ENCODE assay signal across 17 cellular contexts in genomic region chr14:100675664-100676063, GRCh38. TPM values are rescaled to one million over a fixed set of nuclear protein-coding genes. Genes with fewer than 3 reads are reported as not detected.
DNase-seq lines count a peak whose midpoint lies in the region; ATAC-seq and TF ChIP-seq lines count a peak whose summit lies in the region.
"Had no signal": no experiment of that assay in that cellular context is flagged by ENCODE, and none has a peak within 500 bp of the region (broad histone marks: within the 10 kb centered on the region; RNA-seq: fewer than 3 reads in every experiment).

No MANE protein-coding gene starts in this region.

- in situ Hi-C loops in brain microvascular endothelial cell (cut with HindIII; ENCODE audit: low pct_ligation_motif_present, low sequenced_read_pairs): no loop called here

- no peaks in the 10 kb centered on the region for H4K20me1 ChIP-seq in SK-N-SH (ENCODE audit: insufficient read depth)

- ATAC-seq in SK-N-SH treated with all-trans-retinoic acid at 6 μM for 48 hours: no peak
- ATAC-seq in gastroesophageal sphincter: no peak
- ATAC-seq: Panc1 had no signal

- no peak for TF ChIP-seq POLR2A in gastroesophageal sphincter (IDR thresholded peaks at IDR 0.05)

- H3K36me3 Mint-ChIP-seq in nephron (ENCODE audit: low read depth): no peaks in the 10 kb centered on the region
- no peaks in the 10 kb centered on the region for H3K36me3 Mint-ChIP-seq in CD4-positive, alpha-beta memory T cell

- H3K27ac Mint-ChIP-seq in nephron: peak overlapping the region; percentile 99
- no peak overlapping the region for H3K27ac Mint-ChIP-seq in CD4-positive, alpha-beta memory T cell

- H3K4me3 Mint-ChIP-seq in nephron: no peak overlapping the region
- no peak overlapping the region for H3K4me3 Mint-ChIP-seq in CD4-positive, alpha-beta memory T cell

- DNase-seq in SK-N-SH (no peak), brain microvascular endothelial cell (peak; percentile 28), DMS79 (lab: John Stamatoyannopoulos, UW) (no peak), midbrain (lab: John Stamatoyannopoulos, UW) (no peak)
- DNase-seq in CD4-positive, alpha-beta memory T cell: no peak
- DNase-seq: NCI-H1092, NCI-H446 treated with DMSO at 0.1 percent for 48 hours, NCI-H774, SHP77 treated with DMSO at 0.1 percent for 48 hours had no signal

- no peaks in the 10 kb centered on the region for H3K79me2 ChIP-seq in SK-N-SH (ENCODE audit: insufficient read depth)

- no peak for TF ChIP-seq CTCF in SK-N-SH (IDR thresholded peaks at IDR 0.05)
- no peak for TF ChIP-seq CTCF in brain microvascular endothelial cell (IDR thresholded peaks at IDR 0.05; ENCODE audit: low read depth, low read length, missing control alignments)
- no peak for TF ChIP-seq CTCF in nephron (IDR thresholded peaks at IDR 0.05; ENCODE audit: unreplicated experiment in 3 of 3)
- no peak for TF ChIP-seq CTCF in gastroesophageal sphincter (IDR thresholded peaks at IDR 0.05)

- no peak overlapping the region for H2AFZ ChIP-seq in SK-N-SH (ENCODE audit: low read depth)

- H3K9me3 Mint-ChIP-seq in nephron: no peaks in the 10 kb centered on the region
- no peaks in the 10 kb centered on the region for H3K9me3 Mint-ChIP-seq in CD4-positive, alpha-beta memory T cell

- CTCF ChIA-PET in SK-N-SH (lab: Yijun Ruan, JAX): interaction anchor here (0.6 to 6.3 kb wide), 14 partner anchors 11 to 1641 kb away, joined by 3 to 33 read pairs (median 5); no protein-coding TSS in a partner anchor
- CTCF ChIA-PET in CD4-positive, alpha-beta memory T cell (lab: Charles Lee; ENCODE audit: partially characterized antibody): no interaction called here

- H3K4me1 ChIP-seq in SK-N-SH (ENCODE audit: control insufficient read depth in 1 of 2, insufficient read depth in 2 of 2, low read depth in 1 of 2, low read length in 1 of 2) (peaks cover 0 to 91% of the 10 kb centered on the region in 2 experiments; a peak in 2 of 4 replicates), gastroesophageal sphincter (peaks cover 0 to 47% (median 34%) of the 10 kb centered on the region in 3 donors)
- H3K4me1 ChIP-seq in CD4-positive, alpha-beta memory T cell (ENCODE audit: insufficient read depth, low read length): no peaks in the 10 kb centered on the region

- 64% methylated on average over 6 of the region's 6 CpGs for WGBS in SK-N-SH (ENCODE audit: low lambda C conversion rate)
- 43 to 85% methylated on average over 2 to 6 of the region's 6 CpGs for WGBS in gastroesophageal sphincter (ENCODE audit: low coverage in 1 of 2), 2 donors

- H3F3A ChIP-seq in SK-N-SH (replicated peaks; ENCODE audit: insufficient read depth): no peaks in the 10 kb centered on the region

- no peaks in the 10 kb centered on the region for H3K9me3 ChIP-seq in SK-N-SH
- no peaks in the 10 kb centered on the region for H3K9me3 ChIP-seq in CD4-positive, alpha-beta memory T cell (ENCODE audit: control insufficient read depth in 1 of 2, low read length in 2 of 2)
- H3K9me3 ChIP-seq in gastroesophageal sphincter: no peaks in the 10 kb centered on the region
- H3K9me3 ChIP-seq: BLaER1 treated with 17β-estradiol and CSF1 and Interleukin-3, amounts not matched to agents 10 nM and 100 nM; HAP-1 had no signal

- H3K4me3 ChIP-seq in SK-N-SH (ENCODE audit: low read depth in 2 of 2, low read length in 1 of 2) (no peak overlapping the region), brain microvascular endothelial cell (ENCODE audit: low read depth, low read length) (no peak overlapping the region), gastroesophageal sphincter (no peak overlapping the region)
- no peak overlapping the region for H3K4me3 ChIP-seq in CD4-positive, alpha-beta memory T cell (ENCODE audit: low read length in 2 of 2)
- H3K4me3 ChIP-seq: BLaER1 treated with 17β-estradiol and CSF1 and Interleukin-3, amounts not matched to agents 10 nM and 100 nM; HAP-1 had no signal

- TF ChIP-seq RAD21 in SK-N-SH (IDR thresholded peaks at IDR 0.05; ENCODE audit: low read length): no peak

- peaks cover 90% of the 10 kb centered on the region for H3K4me1 Mint-ChIP-seq in nephron
- H3K4me1 Mint-ChIP-seq in CD4-positive, alpha-beta memory T cell: peaks cover 0 to 8% (median 2%) of the 10 kb centered on the region in 4 donors

- H3K9ac ChIP-seq in SK-N-SH: no peak overlapping the region
- H3K9ac ChIP-seq: BLaER1 treated with 17β-estradiol and CSF1 and Interleukin-3, amounts not matched to agents 10 nM and 100 nM had no signal

- intact Hi-C loops in CD4-positive, alpha-beta memory T cell (cut with micrococcal nuclease): no loop called here

- TF ChIP-seq EP300 in SK-N-SH (IDR thresholded peaks at IDR 0.05; ENCODE audit: borderline replicate concordance in 1 of 2, low read depth in 1 of 2, low read length in 1 of 2) (no peak), gastroesophageal sphincter (IDR thresholded peaks at IDR 0.05) (no peak)

- peaks cover 29% of the 10 kb centered on the region for H3K27me3 Mint-ChIP-seq in nephron (ENCODE audit: low read depth)
- peaks cover 22 to 32% of the 10 kb centered on the region in 2 donors for H3K27me3 Mint-ChIP-seq in CD4-positive, alpha-beta memory T cell

- H3K27me3 ChIP-seq in SK-N-SH (ENCODE audit: insufficient read depth): no peaks in the 10 kb centered on the region
- peaks cover 6% of the 10 kb centered on the region for H3K27me3 ChIP-seq in brain microvascular endothelial cell (replicated peaks)
- no peaks in the 10 kb centered on the region for H3K27me3 ChIP-seq in CD4-positive, alpha-beta memory T cell (ENCODE audit: insufficient read depth, low read length)
- H3K27me3 ChIP-seq in gastroesophageal sphincter: peaks cover 39% of the 10 kb centered on the region

- POLR2A ChIA-PET in SK-N-SH (lab: Yijun Ruan, JAX): interaction anchor here (0.6 to 5.1 kb wide), 15 partner anchors 17 to 501 kb away, joined by 3 to 103 read pairs (median 8); partner anchors contain the start of genes DLK1 and RTL1
- POLR2A ChIA-PET in CD4-positive, alpha-beta memory T cell (lab: Charles Lee; ENCODE audit: partially characterized antibody): no interaction called here

- no peaks in the 10 kb centered on the region for H3K36me3 ChIP-seq in SK-N-SH (replicated peaks in 1 of 2; ENCODE audit: control insufficient read depth in 1 of 2, insufficient read depth in 2 of 2, low read length in 1 of 2)
- H3K36me3 ChIP-seq in brain microvascular endothelial cell (replicated peaks): no peaks in the 10 kb centered on the region
- H3K36me3 ChIP-seq in CD4-positive, alpha-beta memory T cell (ENCODE audit: insufficient read depth, low read length): no peaks in the 10 kb centered on the region
- H3K36me3 ChIP-seq in gastroesophageal sphincter: no peaks in the 10 kb centered on the region
- H3K36me3 ChIP-seq: BLaER1 treated with 17β-estradiol and CSF1 and Interleukin-3, amounts not matched to agents 10 nM and 100 nM; HAP-1 had no signal

- peak overlapping the region; percentile 23 to 99; a peak in 2 of 4 replicates for H3K27ac ChIP-seq in SK-N-SH (ENCODE audit: low read depth in 2 of 2, low read length in 1 of 2)
- H3K27ac ChIP-seq in brain microvascular endothelial cell: no peak overlapping the region
- H3K27ac ChIP-seq in CD4-positive, alpha-beta memory T cell (ENCODE audit: low read depth, low read length): no peak overlapping the region
- H3K27ac ChIP-seq in gastroesophageal sphincter: no peak overlapping the region
- H3K27ac ChIP-seq: 22Rv1; BLaER1 treated with 17β-estradiol and CSF1 and Interleukin-3, amounts not matched to agents 10 nM and 100 nM had no signal

- no peak overlapping the region for H3K4me2 ChIP-seq in SK-N-SH

- no peaks in the 10 kb centered on the region for H3K9me2 ChIP-seq in SK-N-SH

TF ChIP-seq in SK-N-SH, 30 proteins besides CTCF, POLR2A, EP300 and RAD21 (continues in another document):
- TF ChIP-seq, protein P1, sequence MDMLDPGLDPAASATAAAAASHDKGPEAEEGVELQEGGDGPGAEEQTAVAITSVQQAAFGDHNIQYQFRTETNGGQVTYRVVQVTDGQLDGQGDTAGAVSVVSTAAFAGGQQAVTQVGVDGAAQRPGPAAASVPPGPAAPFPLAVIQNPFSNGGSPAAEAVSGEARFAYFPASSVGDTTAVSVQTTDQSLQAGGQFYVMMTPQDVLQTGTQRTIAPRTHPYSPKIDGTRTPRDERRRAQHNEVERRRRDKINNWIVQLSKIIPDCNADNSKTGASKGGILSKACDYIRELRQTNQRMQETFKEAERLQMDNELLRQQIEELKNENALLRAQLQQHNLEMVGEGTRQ (IDR thresholded peaks at IDR 0.05; ENCODE audit: borderline replicate concordance, low read depth, low read length): no peak
- TF ChIP-seq GATA2 (CRISPR knock-in tag; IDR thresholded peaks at IDR 0.05) (no peak), RXRA (IDR thresholded peaks at IDR 0.05; ENCODE audit: borderline replicate concordance, low read depth) (no peak)

TF ChIP-seq in SK-N-SH treated with all-trans-retinoic acid at 6 μM for 48 hours, 23 proteins besides CTCF, POLR2A, EP300 and RAD21:
- TF ChIP-seq CSRNP3 (CRISPR knock-in tag; IDR thresholded peaks at IDR 0.05) (no peak), RARB (CRISPR knock-in tag; IDR thresholded peaks at IDR 0.05) (no peak), TOX (CRISPR knock-in tag; IDR thresholded peaks at IDR 0.05; ENCODE audit: borderline replicate concordance) (no peak), ZNF8 (CRISPR knock-in tag; IDR thresholded peaks at IDR 0.05) (no peak), ZNF70 (CRISPR knock-in tag; IDR thresholded peaks at IDR 0.05) (no peak), TCF4 (CRISPR knock-in tag; IDR thresholded peaks at IDR 0.05; ENCODE audit: borderline replicate concordance) (no peak)

RNA-seq across cellular contexts. Expression of gene DLK1, which starts 51.0 kb away (rescaled TPM):
- 1.2 and 1.7 TPM in 2 replicates for polyA plus RNA-seq in SK-N-SH (2012; rRNA removed)
- polyA plus RNA-seq in SK-N-SH (2012; cell fraction: cytosol; rRNA removed): 1.7 and 2.8 TPM in 2 replicates
- polyA plus RNA-seq in SK-N-SH (2012; cell fraction: nucleus; rRNA removed): 0.73 and 0.87 TPM in 2 replicates
- total RNA-seq in CD4-positive, alpha-beta memory T cell: not detected
- not detected for polyA plus RNA-seq in CD4-positive, alpha-beta memory T cell
- not detected for total RNA-seq in gastroesophageal sphincter
- total RNA-seq: HT1080 had no signal

Comparison
In these comparisons a context has a peak if more than half of its experiments do, and no peak if none do; other contexts are left out.
1. H3K27ac ChIP-seq: peak in SK-N-SH (2 of 2); none in brain microvascular endothelial cell (single experiment), CD4-positive, alpha-beta memory T cell (single experiment) and gastroesophageal sphincter (0 of 4).
2. H3K27ac Mint-ChIP-seq: peak in nephron (3 of 3); none in CD4-positive, alpha-beta memory T cell (0 of 7).